Comparison of ENCODE assay signal across 1 cellular context in genomic region chr16:68077866-68078725, GRCh38.
A peak's percentile ranks its signal among the peaks of the same experiment; 100 is the strongest.
TF ChIP-seq lines count a peak whose summit lies in the region.

No MANE protein-coding gene starts in this region.

TF ChIP-seq in HEK293, 187 proteins besides CTCF, POLR2A, EP300 and RAD21:
- TF ChIP-seq, protein P1, sequence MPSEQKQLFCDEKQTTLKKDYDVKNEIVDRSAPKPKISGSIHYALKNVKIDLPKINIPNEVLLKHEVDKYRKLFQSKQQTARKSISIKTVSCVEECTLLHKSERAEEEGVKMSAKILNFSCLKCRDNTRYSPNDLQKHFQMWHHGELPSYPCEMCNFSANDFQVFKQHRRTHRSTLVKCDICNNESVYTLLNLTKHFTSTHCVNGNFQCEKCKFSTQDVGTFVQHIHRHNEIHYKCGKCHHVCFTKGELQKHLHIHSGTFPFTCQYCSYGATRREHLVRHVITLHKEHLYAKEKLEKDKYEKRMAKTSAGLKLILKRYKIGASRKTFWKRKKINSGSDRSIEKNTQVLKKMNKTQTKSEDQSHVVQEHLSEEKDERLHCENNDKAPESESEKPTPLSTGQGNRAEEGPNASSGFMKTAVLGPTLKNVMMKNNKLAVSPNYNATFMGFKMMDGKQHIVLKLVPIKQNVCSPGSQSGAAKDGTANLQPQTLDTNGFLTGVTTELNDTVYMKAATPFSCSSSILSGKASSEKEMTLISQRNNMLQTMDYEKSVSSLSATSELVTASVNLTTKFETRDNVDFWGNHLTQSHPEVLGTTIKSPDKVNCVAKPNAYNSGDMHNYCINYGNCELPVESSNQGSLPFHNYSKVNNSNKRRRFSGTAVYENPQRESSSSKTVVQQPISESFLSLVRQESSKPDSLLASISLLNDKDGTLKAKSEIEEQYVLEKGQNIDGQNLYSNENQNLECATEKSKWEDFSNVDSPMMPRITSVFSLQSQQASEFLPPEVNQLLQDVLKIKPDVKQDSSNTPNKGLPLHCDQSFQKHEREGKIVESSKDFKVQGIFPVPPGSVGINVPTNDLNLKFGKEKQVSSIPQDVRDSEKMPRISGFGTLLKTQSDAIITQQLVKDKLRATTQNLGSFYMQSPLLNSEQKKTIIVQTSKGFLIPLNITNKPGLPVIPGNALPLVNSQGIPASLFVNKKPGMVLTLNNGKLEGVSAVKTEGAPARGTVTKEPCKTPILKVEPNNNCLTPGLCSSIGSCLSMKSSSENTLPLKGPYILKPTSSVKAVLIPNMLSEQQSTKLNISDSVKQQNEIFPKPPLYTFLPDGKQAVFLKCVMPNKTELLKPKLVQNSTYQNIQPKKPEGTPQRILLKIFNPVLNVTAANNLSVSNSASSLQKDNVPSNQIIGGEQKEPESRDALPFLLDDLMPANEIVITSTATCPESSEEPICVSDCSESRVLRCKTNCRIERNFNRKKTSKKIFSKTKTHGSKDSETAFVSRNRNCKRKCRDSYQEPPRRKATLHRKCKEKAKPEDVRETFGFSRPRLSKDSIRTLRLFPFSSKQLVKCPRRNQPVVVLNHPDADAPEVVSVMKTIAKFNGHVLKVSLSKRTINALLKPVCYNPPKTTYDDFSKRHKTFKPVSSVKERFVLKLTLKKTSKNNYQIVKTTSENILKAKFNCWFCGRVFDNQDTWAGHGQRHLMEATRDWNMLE (tag by site-specific recombination; conservative IDR thresholded peaks at IDR 0.05; ENCODE audit: low read depth), result no peak
- TF ChIP-seq EGR2 (tag by site-specific recombination; IDR thresholded peaks at IDR 0.05; ENCODE audit: low read depth) (peak; percentile 73), ZFHX2 (tag by site-specific recombination; conservative IDR thresholded peaks at IDR 0.05) (peak; percentile 32; the same call in 1 of the 2 replicates)
